Comparison of ENCODE assay signal across 10 cellular contexts in the genomic region with DNA sequence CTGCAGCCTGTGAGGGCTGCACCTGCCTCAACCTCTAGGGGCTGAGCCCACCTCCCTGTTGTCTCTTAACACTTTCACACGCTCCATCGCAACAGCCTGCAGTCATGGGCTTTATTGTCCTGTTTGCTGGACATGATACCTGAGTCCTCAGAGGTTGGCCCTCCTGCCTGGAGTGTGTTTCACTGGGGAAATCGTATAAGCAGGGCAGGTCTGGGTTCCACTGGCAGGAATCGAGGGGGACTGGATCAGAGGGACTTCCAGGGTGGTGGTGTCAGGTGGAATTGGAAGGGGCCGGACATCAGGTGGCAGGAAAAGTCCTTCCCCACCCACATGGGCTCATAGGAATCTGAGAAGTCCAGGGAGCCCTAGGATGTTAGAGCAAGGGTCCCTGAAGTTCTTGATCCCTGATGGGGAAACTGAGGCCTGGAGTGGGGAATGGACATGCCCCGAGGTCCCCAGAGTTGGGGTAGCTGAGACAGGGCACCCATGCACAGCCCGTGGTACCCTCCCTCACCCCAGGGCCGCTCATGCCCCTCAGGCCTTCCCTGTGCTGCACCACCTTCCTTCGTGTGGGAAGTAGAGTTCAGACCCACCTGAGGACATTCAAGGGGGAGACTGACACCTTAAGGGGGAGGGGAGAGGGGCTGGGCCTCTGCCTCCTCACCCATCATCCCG.
A peak's percentile ranks its signal among the peaks of the same experiment; 100 is the strongest.
DNase-seq lines count a peak whose midpoint lies in the region; ATAC-seq and TF ChIP-seq lines count a peak whose summit lies in the region.
"Had no signal": no experiment of that assay in that cellular context is flagged by ENCODE, and none has a peak within 500 bp of the region (broad histone marks: within the 10 kb centered on the region; RNA-seq: fewer than 3 reads in every experiment).

No MANE protein-coding gene starts in this region.

- POLR2A ChIA-PET in CD8-positive, alpha-beta T cell (lab: Charles Lee): interaction anchor here (0.6 to 12.6 kb wide), 15 partner anchors 10 to 89 kb away, joined by 3 to 323 read pairs (median 11); partner anchors contain the start of gene PIK3CD

- no peak for ATAC-seq in CD8-positive, alpha-beta T cell
- ATAC-seq in HG02938 (IDR thresholded peaks at IDR 0.05; ENCODE audit: unreplicated experiment): peak; percentile 9
- ATAC-seq in activated naive CD4-positive, alpha-beta T cell treated with anti-CD3 and anti-CD28 coated beads, Interleukin-2, amount 50 U/mL, for 72 hours: no peak

- peak overlapping the region; percentile 76 for H3K4me3 ChIP-seq in CD8-positive, alpha-beta T cell (ENCODE audit: low read depth, low read length)

- H3K27ac Mint-ChIP-seq in CD8-positive, alpha-beta T cell: peak overlapping the region; percentile 92
- peak overlapping the region; percentile 87 to 91 for H3K27ac Mint-ChIP-seq in activated naive CD4-positive, alpha-beta T cell treated with anti-CD3 and anti-CD28 coated beads, Interleukin-2, amount 50 U/mL, for 72 hours
- H3K27ac Mint-ChIP-seq in nephron (peak overlapping the region; percentile 60 to 93 (median 71)), mesothelial cell of epicardium (no peak overlapping the region)

- peaks cover 73% of the 10 kb centered on the region for H3K4me1 Mint-ChIP-seq in CD8-positive, alpha-beta T cell (ENCODE audit: low read depth)
- H3K4me1 Mint-ChIP-seq in nephron (no peaks in the 10 kb centered on the region), mesothelial cell of epicardium (peaks cover 7% of the 10 kb centered on the region)

- no peak for TF ChIP-seq CTCF in CD8-positive, alpha-beta T cell (IDR thresholded peaks at IDR 0.05)
- TF ChIP-seq CTCF in nephron (IDR thresholded peaks at IDR 0.05; ENCODE audit: unreplicated experiment in 3 of 3): no peak
- TF ChIP-seq CTCF in mesothelial cell of epicardium (IDR thresholded peaks at IDR 0.05; ENCODE audit: unreplicated experiment): no peak

- intact Hi-C loops in CD8-positive, alpha-beta T cell (cut with DNase I, micrococcal nuclease): loop anchor here (5.0 to 10.0 kb wide), 3 partner anchors 104 to 317 kb away; partner anchors contain the start of genes CLSTN1 (in 1 of the 2), CTNNBIP1 (in 1 of the 2) and UBE4B (in 1 of the 2)

- peak overlapping the region; percentile 81 for H3K27ac ChIP-seq in CD8-positive, alpha-beta T cell (ENCODE audit: low read depth, low read length)

- H3K4me3 Mint-ChIP-seq in CD8-positive, alpha-beta T cell: peak overlapping the region; percentile 91
- peak overlapping the region; percentile 13 to 66 (median 62) for H3K4me3 Mint-ChIP-seq in nephron
- H3K4me3 Mint-ChIP-seq in mesothelial cell of epicardium: no peak overlapping the region

- no peaks in the 10 kb centered on the region for H3K27me3 Mint-ChIP-seq in CD8-positive, alpha-beta T cell (ENCODE audit: low read depth)
- H3K27me3 Mint-ChIP-seq in nephron (ENCODE audit: low read depth) (no peaks in the 10 kb centered on the region), mesothelial cell of epicardium (ENCODE audit: low read depth) (no peaks in the 10 kb centered on the region)

- H3K27me3 ChIP-seq in CD8-positive, alpha-beta T cell (ENCODE audit: insufficient read depth, low read length): no peaks in the 10 kb centered on the region
- H3K27me3 ChIP-seq: heart right ventricle had no signal

- H3K36me3 ChIP-seq in CD8-positive, alpha-beta T cell (ENCODE audit: insufficient read depth, low read length): peaks cover 68% of the 10 kb centered on the region

- no peaks in the 10 kb centered on the region for H3K9me3 ChIP-seq in CD8-positive, alpha-beta T cell (ENCODE audit: low read length)

- H3K4me1 ChIP-seq in CD8-positive, alpha-beta T cell (ENCODE audit: insufficient read depth, low read length): peaks cover 89% of the 10 kb centered on the region

- no peaks in the 10 kb centered on the region for H3K9me3 Mint-ChIP-seq in CD8-positive, alpha-beta T cell
- H3K9me3 Mint-ChIP-seq in activated naive CD4-positive, alpha-beta T cell treated with anti-CD3 and anti-CD28 coated beads, Interleukin-2, amount 50 U/mL, for 72 hours: no peaks in the 10 kb centered on the region
- H3K9me3 Mint-ChIP-seq in nephron: no peaks in the 10 kb centered on the region
- no peaks in the 10 kb centered on the region for H3K9me3 Mint-ChIP-seq in mesothelial cell of epicardium

- CTCF ChIA-PET in CD8-positive, alpha-beta T cell (lab: Charles Lee): interaction anchor here (0.7 to 25.4 kb wide), 8 partner anchors 8 to 151 kb away, joined by 3 to 319 read pairs (median 4); partner anchors contain the start of gene PIK3CD

- no peak for DNase-seq in CD8-positive, alpha-beta T cell
- no peak for DNase-seq in activated naive CD4-positive, alpha-beta T cell treated with anti-CD3 and anti-CD28 coated beads, Interleukin-2, amount 50 U/mL, for 72 hours (ENCODE audit: low spot score in 2 of 2)
- no peak for DNase-seq in mesothelial cell of epicardium (ENCODE audit: low spot score in 2 of 2, unreplicated experiment in 2 of 2)
- no peak for DNase-seq in OCI-M2 (lab: John Stamatoyannopoulos, UW; ENCODE audit: unreplicated experiment)
- no peak for DNase-seq in activated CD4-positive, CD25-positive, alpha-beta regulatory T cell treated with anti-CD3 and anti-CD28 coated beads, Interleukin-2, amount 50 U/mL, for 72 hours
- no peak for DNase-seq in activated effector memory CD4-positive, alpha-beta T cell treated with anti-CD3 and anti-CD28 coated beads, Interleukin-2, amount 50 U/mL, for 16 hours
- DNase-seq: NCI-H187 treated with DMSO at 0.1 percent for 48 hours had no signal

- peaks cover 78% of the 10 kb centered on the region for H3K36me3 Mint-ChIP-seq in CD8-positive, alpha-beta T cell
- H3K36me3 Mint-ChIP-seq in activated naive CD4-positive, alpha-beta T cell treated with anti-CD3 and anti-CD28 coated beads, Interleukin-2, amount 50 U/mL, for 72 hours: peaks cover 14 to 53% of the 10 kb centered on the region in 2 donors
- H3K36me3 Mint-ChIP-seq in nephron (ENCODE audit: low read depth) (no peaks in the 10 kb centered on the region), mesothelial cell of epicardium (no peaks in the 10 kb centered on the region)
